Comparison of ENCODE assay signal across 8 cellular contexts in the genomic region with DNA sequence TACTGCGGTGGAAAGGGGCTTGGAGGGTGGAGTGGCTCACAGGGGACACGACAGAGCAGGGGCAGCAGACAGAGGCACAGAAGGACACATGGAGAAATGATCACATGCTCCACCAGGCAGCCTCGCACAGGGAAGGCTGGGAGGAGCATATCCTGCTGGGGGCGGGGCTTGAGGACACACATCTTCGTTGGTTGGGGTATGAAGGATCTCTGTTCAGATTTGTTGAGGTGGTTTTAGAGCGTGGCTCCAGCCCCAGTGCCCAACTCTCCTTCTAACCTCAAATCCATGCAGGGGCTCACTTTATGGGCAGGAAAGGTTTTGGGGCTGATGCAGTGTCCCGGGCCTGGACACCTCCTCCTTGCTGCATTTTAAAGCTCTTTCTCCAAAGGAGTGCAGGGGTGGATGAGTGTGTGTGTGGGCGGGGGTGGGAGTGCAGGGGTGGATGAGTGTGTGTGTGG. TPM values are rescaled to one million over a fixed set of nuclear protein-coding genes. Genes with fewer than 3 reads are reported as not detected.
DNase-seq lines count a peak whose midpoint lies in the region; ATAC-seq, FAIRE-seq and TF ChIP-seq lines count a peak whose summit lies in the region.

No MANE protein-coding gene starts in this region.

- peaks cover 6 to 28% of the 10 kb centered on the region in 2 donors for H3K27me3 Mint-ChIP-seq in CD4-positive, alpha-beta memory T cell
- H3K27me3 Mint-ChIP-seq in activated naive CD8-positive, alpha-beta T cell treated with anti-CD3 and anti-CD28 coated beads, Interleukin-2, amount 50 U/mL, for 24 hours = peaks cover 64% of the 10 kb centered on the region

- no peak for ATAC-seq in activated naive CD8-positive, alpha-beta T cell treated with anti-CD3 and anti-CD28 coated beads, Interleukin-2, amount 50 U/mL, for 24 hours
- ATAC-seq in HG02610 (IDR thresholded peaks at IDR 0.05; ENCODE audit: unreplicated experiment) = no peak
- no peak for ATAC-seq in GM18520 (IDR thresholded peaks at IDR 0.05; ENCODE audit: unreplicated experiment)

- intact Hi-C loops in CD4-positive, alpha-beta memory T cell (cut with micrococcal nuclease) = loop anchor here (5.0 to 10.0 kb wide), 2 partner anchors 140 to 263 kb away; partner anchors contain the start of genes NOP2 and ZNF384
- intact Hi-C loops in posterior cingulate gyrus (cut with DNase I) = loop anchor here (5.0 kb wide), 1 partner anchor 90 kb away; no protein-coding TSS in a partner anchor

- H3K4me1 Mint-ChIP-seq in CD4-positive, alpha-beta memory T cell = peaks cover 9 to 44% (median 18%) of the 10 kb centered on the region in 4 donors
- peaks cover 17% of the 10 kb centered on the region for H3K4me1 Mint-ChIP-seq in activated naive CD8-positive, alpha-beta T cell treated with anti-CD3 and anti-CD28 coated beads, Interleukin-2, amount 50 U/mL, for 24 hours

- peaks cover 28% of the 10 kb centered on the region for H3K4me1 ChIP-seq in CD4-positive, alpha-beta memory T cell (ENCODE audit: insufficient read depth, low read length)
- peaks cover 11% of the 10 kb centered on the region for H3K4me1 ChIP-seq in cardiac muscle cell (ENCODE audit: low read depth)

- no peak for FAIRE-seq in RCC 7860 (lab: Jason Lieb, UNC)

- H3K36me3 Mint-ChIP-seq in CD4-positive, alpha-beta memory T cell = no peaks in the 10 kb centered on the region
- H3K36me3 Mint-ChIP-seq in activated naive CD8-positive, alpha-beta T cell treated with anti-CD3 and anti-CD28 coated beads, Interleukin-2, amount 50 U/mL, for 24 hours (ENCODE audit: low read depth) = no peaks in the 10 kb centered on the region

- peaks cover 10% of the 10 kb centered on the region for H3K27me3 ChIP-seq in CD4-positive, alpha-beta memory T cell (ENCODE audit: insufficient read depth, low read length)
- H3K27me3 ChIP-seq in cardiac muscle cell = no peaks in the 10 kb centered on the region

- no peak for TF ChIP-seq CTCF in cardiac muscle cell (IDR thresholded peaks at IDR 0.05; ENCODE audit: low read depth, low read length)

- H3K9me3 Mint-ChIP-seq in CD4-positive, alpha-beta memory T cell = no peaks in the 10 kb centered on the region
- no peaks in the 10 kb centered on the region for H3K9me3 Mint-ChIP-seq in activated naive CD8-positive, alpha-beta T cell treated with anti-CD3 and anti-CD28 coated beads, Interleukin-2, amount 50 U/mL, for 24 hours

- H3K27ac ChIP-seq in CD4-positive, alpha-beta memory T cell (ENCODE audit: low read depth, low read length) = no peak overlapping the region
- peak overlapping the region; percentile 49 for H3K27ac ChIP-seq in cardiac muscle cell

- POLR2A ChIA-PET in CD4-positive, alpha-beta memory T cell (lab: Charles Lee; ENCODE audit: partially characterized antibody) = interaction anchor here (1.3 to 3.6 kb wide), 9 partner anchors 13 to 366 kb away, joined by 3 to 26 read pairs (median 10); partner anchors contain the start of genes CD4, CDCA3, GNB3 and MLF2

- no peaks in the 10 kb centered on the region for H3K36me3 ChIP-seq in CD4-positive, alpha-beta memory T cell (ENCODE audit: insufficient read depth, low read length)
- peaks cover 13% of the 10 kb centered on the region for H3K36me3 ChIP-seq in cardiac muscle cell

- DNase-seq in CD4-positive, alpha-beta memory T cell = peak in 1 of 5 donors; percentile 16
- DNase-seq in Jurkat, Clone E6-1 (ENCODE audit: low read depth, low spot score) = peak; percentile 66
- DNase-seq in RCC 7860 (ENCODE audit: low spot score) (peak; percentile 69), cardiac muscle cell (ENCODE audit: low read depth in 1 of 2, low spot score in 1 of 2) (peak; percentile 83 to 91), posterior cingulate gyrus (peak; percentile 62 to 97 (median 84))
- DNase-seq in activated naive CD8-positive, alpha-beta T cell treated with anti-CD3 and anti-CD28 coated beads, Interleukin-2, amount 50 U/mL, for 24 hours = peak; percentile 69

- peak overlapping the region in 6 of 8 donors; percentile 64 to 86 (median 76) for H3K4me3 Mint-ChIP-seq in CD4-positive, alpha-beta memory T cell
- H3K4me3 Mint-ChIP-seq in activated naive CD8-positive, alpha-beta T cell treated with anti-CD3 and anti-CD28 coated beads, Interleukin-2, amount 50 U/mL, for 24 hours = peak overlapping the region; percentile 53

- no peaks in the 10 kb centered on the region for H3K9me3 ChIP-seq in CD4-positive, alpha-beta memory T cell (ENCODE audit: control insufficient read depth in 1 of 2, low read length in 2 of 2)
- H3K9me3 ChIP-seq in cardiac muscle cell (ENCODE audit: low read depth) = no peaks in the 10 kb centered on the region

- H3K27ac Mint-ChIP-seq in CD4-positive, alpha-beta memory T cell = peak overlapping the region in 3 of 7 donors; percentile 62 to 74 (median 68)
- H3K27ac Mint-ChIP-seq in activated naive CD8-positive, alpha-beta T cell treated with anti-CD3 and anti-CD28 coated beads, Interleukin-2, amount 50 U/mL, for 24 hours = peak overlapping the region; percentile 64

- CTCF ChIA-PET in CD4-positive, alpha-beta memory T cell (lab: Charles Lee; ENCODE audit: partially characterized antibody) = interaction anchor here (1.4 to 18.9 kb wide), 6 partner anchors 17 to 72 kb away, joined by 3 to 303 read pairs (median 10); partner anchors contain the start of genes CD4, LAG3, MLF2 and PTMS

- no peak overlapping the region for H3K4me3 ChIP-seq in CD4-positive, alpha-beta memory T cell (ENCODE audit: low read length in 2 of 2)
- no peak overlapping the region for H3K4me3 ChIP-seq in Jurkat, Clone E6-1 (ENCODE audit: low read length)
- H3K4me3 ChIP-seq in cardiac muscle cell = no peak overlapping the region

RNA-seq across cellular contexts. Expression of gene P3H3, which starts 0.7 kb away (rescaled TPM):
- 10 to 100 TPM; 11.2 to 11.8 TPM for total RNA-seq in CD4-positive, alpha-beta memory T cell
- 1 to 10 TPM in 1 of 2 donors, under 1 TPM in 1; 0.72 to 1.2 TPM for polyA plus RNA-seq in CD4-positive, alpha-beta memory T cell
- polyA plus RNA-seq in Jurkat, Clone E6-1 (2012; ENCODE audit: insufficient read depth, insufficient read length) = 7.4 TPM
- 11.6 and 19.7 TPM in 2 replicates for total RNA-seq in cardiac muscle cell
- 13.7 and 18.2 TPM in 2 replicates for polyA plus RNA-seq in cardiac muscle cell

RNA-seq across cellular contexts. Expression of gene GPR162, which starts 5.8 kb away (rescaled TPM):
- total RNA-seq in CD4-positive, alpha-beta memory T cell = under 1 TPM in 1 of 2 experiments, not detected in 1; 0.32 TPM
- polyA plus RNA-seq in CD4-positive, alpha-beta memory T cell = not detected
- polyA plus RNA-seq in Jurkat, Clone E6-1 (2012; ENCODE audit: insufficient read depth, insufficient read length) = 3.3 TPM
- total RNA-seq in cardiac muscle cell = 41.1 and 51.0 TPM in 2 replicates
- polyA plus RNA-seq in cardiac muscle cell = 29.2 and 38.6 TPM in 2 replicates

RNA-seq across cellular contexts. Expression of gene GNB3, which starts 13.3 kb away (rescaled TPM):
- total RNA-seq in CD4-positive, alpha-beta memory T cell = 1 to 10 TPM; 5.1 to 5.2 TPM
- polyA plus RNA-seq in CD4-positive, alpha-beta memory T cell = not detected
- polyA plus RNA-seq in Jurkat, Clone E6-1 (2012; ENCODE audit: insufficient read depth, insufficient read length) = 6.6 TPM
- 3.0 and 5.2 TPM in 2 replicates for total RNA-seq in cardiac muscle cell
- 1.7 and 2.1 TPM in 2 replicates for polyA plus RNA-seq in cardiac muscle cell

RNA-seq across cellular contexts. Expression of gene CDCA3, which starts 23.6 kb away (rescaled TPM):
- 1 to 10 TPM; 1.3 to 2.0 TPM for total RNA-seq in CD4-positive, alpha-beta memory T cell
- under 1 TPM; 0.09 to 0.39 TPM for polyA plus RNA-seq in CD4-positive, alpha-beta memory T cell
- 103 TPM for polyA plus RNA-seq in Jurkat, Clone E6-1 (2012; ENCODE audit: insufficient read depth, insufficient read length)
- 11.5 and 42.8 TPM in 2 replicates for total RNA-seq in cardiac muscle cell
- 10.4 and 84.9 TPM in 2 replicates for polyA plus RNA-seq in cardiac muscle cell

RNA-seq across cellular contexts. Expression of gene USP5, which starts 24.5 kb away (rescaled TPM):
- total RNA-seq in CD4-positive, alpha-beta memory T cell = 10 to 100 TPM; 65.2 to 69.3 TPM
- polyA plus RNA-seq in CD4-positive, alpha-beta memory T cell = 10 to 100 TPM; 53.9 to 73.0 TPM
- polyA plus RNA-seq in Jurkat, Clone E6-1 (2012; ENCODE audit: insufficient read depth, insufficient read length) = 50.6 TPM
- total RNA-seq in cardiac muscle cell = 145 and 150 TPM in 2 replicates
- polyA plus RNA-seq in cardiac muscle cell = 156 TPM in 2 replicates

Comparison
In these comparisons a context has a peak if more than half of its experiments do, and no peak if none do; other contexts are left out.
1. RNA of gene GPR162, which starts 5.8 kb away (total RNA-seq): 41.1 to 51.0 TPM in cardiac muscle cell; 0.32 TPM in CD4-positive, alpha-beta memory T cell; every median in the first group is over 10 times any median in the second.